In genomic region chr6:14964486-14964885, GRCh38 we compare ENCODE assay signal across 16 cellular contexts.
DNase-seq lines count a peak whose midpoint lies in the region; ATAC-seq and TF ChIP-seq lines count a peak whose summit lies in the region.
"Had no signal": no experiment of that assay in that cellular context is flagged by ENCODE, and none has a peak within 500 bp of the region (broad histone marks: within the 10 kb centered on the region; RNA-seq: fewer than 3 reads in every experiment).

No MANE protein-coding gene starts in this region.

- H3K9me3 Mint-ChIP-seq in WTC11: peaks cover 7% of the 10 kb centered on the region
- no peaks in the 10 kb centered on the region for H3K9me3 Mint-ChIP-seq in effector memory CD8-positive, alpha-beta T cell
- H3K9me3 Mint-ChIP-seq: CD4-positive, alpha-beta T cell had no signal

- peaks cover 40% of the 10 kb centered on the region for H3K4me1 Mint-ChIP-seq in WTC11
- H3K4me1 Mint-ChIP-seq in effector memory CD8-positive, alpha-beta T cell (ENCODE audit: low read depth in 2 of 2): no peaks in the 10 kb centered on the region
- H3K4me1 Mint-ChIP-seq: B cell had no signal

- POLR2A ChIA-PET in WTC11 (lab: Charles Lee): no interaction called here

- H3K36me3 ChIP-seq in H7 (replicated peaks; ENCODE audit: control insufficient read depth, insufficient read depth, low read length): no peaks in the 10 kb centered on the region; the same call in none of the 2 replicates

- peak overlapping the region; percentile 76; the same call in 1 of the 2 replicates for H3K27ac Mint-ChIP-seq in WTC11
- no peak overlapping the region for H3K27ac Mint-ChIP-seq in effector memory CD8-positive, alpha-beta T cell
- H3K27ac Mint-ChIP-seq: B cell; CD4-positive, alpha-beta T cell had no signal

- H3K4me3 Mint-ChIP-seq in WTC11: no peak overlapping the region
- no peak overlapping the region for H3K4me3 Mint-ChIP-seq in effector memory CD8-positive, alpha-beta T cell
- H3K4me3 Mint-ChIP-seq: B cell; CD4-positive, alpha-beta T cell had no signal

- peaks cover 15% of the 10 kb centered on the region for H3K36me3 Mint-ChIP-seq in WTC11
- H3K36me3 Mint-ChIP-seq in effector memory CD8-positive, alpha-beta T cell (ENCODE audit: insufficient read depth): no peaks in the 10 kb centered on the region

- H3K27me3 Mint-ChIP-seq in WTC11 (ENCODE audit: low read depth): no peaks in the 10 kb centered on the region
- peaks cover 0 to 10% of the 10 kb centered on the region in 2 donors for H3K27me3 Mint-ChIP-seq in effector memory CD8-positive, alpha-beta T cell
- H3K27me3 Mint-ChIP-seq: CD4-positive, alpha-beta T cell had no signal

- CTCF ChIA-PET in WTC11 (lab: Charles Lee): no interaction called here

- H3K4me3 ChIP-seq in H7 (ENCODE audit: insufficient read depth, low read depth, low read length): no peak overlapping the region

- TF ChIP-seq CTCF in WTC11 (IDR thresholded peaks at IDR 0.05): no peak

- no peaks in the 10 kb centered on the region for H3K27me3 ChIP-seq in H7 (ENCODE audit: control insufficient read depth, insufficient read depth, low read length)

- DNase-seq in ELF-1 (ENCODE audit: low read depth, low spot score): peak; percentile 25
- peak; percentile 41 for DNase-seq in H7
- DNase-seq in WTC11 (ENCODE audit: low spot score): peak; percentile 23
- peak; percentile 36 for DNase-seq in iPS-NIHi7 (ENCODE audit: extremely low spot score)
- no peak for DNase-seq in effector memory CD8-positive, alpha-beta T cell
- no peak for DNase-seq in activated CD4-positive, alpha-beta T cell treated with anti-CD3 and anti-CD28 coated beads, Interleukin-2, amount 50 U/mL, for 4 hours
- no peak for DNase-seq in NCI-H2029 treated with DMSO at 0.1 percent for 48 hours (lab: John Stamatoyannopoulos, UW)
- DNase-seq: Calu3; CD4-positive, alpha-beta T cell; DMS79 treated with DMSO at 0.1 percent for 48 hours; GF-D8; GOT3; NCI-H1417 treated with DMSO at 0.1 percent for 48 hours; NCI-H2107 had no signal

- ATAC-seq in WTC11 (peak; percentile 20; the same call in 1 of the 2 replicates), GM21825 (IDR thresholded peaks at IDR 0.05; ENCODE audit: unreplicated experiment) (no peak)
- no peak for ATAC-seq in effector memory CD8-positive, alpha-beta T cell (replicated peaks)

TF ChIP-seq in WTC11, 78 proteins besides CTCF, POLR2A, EP300 and RAD21:
- TF ChIP-seq OVOL2 (CRISPR knock-in tag; IDR thresholded peaks at IDR 0.05; ENCODE audit: borderline replicate concordance): no peak
- no peak for TF ChIP-seq ZNF425 (CRISPR knock-in tag; conservative IDR thresholded peaks at IDR 0.05)
- TF ChIP-seq AR (CRISPR knock-in tag; IDR thresholded peaks at IDR 0.05): no peak
- no peak for TF ChIP-seq JAZF1 (CRISPR knock-in tag; IDR thresholded peaks at IDR 0.05)
- no peak for TF ChIP-seq SMAD4 (CRISPR knock-in tag; IDR thresholded peaks at IDR 0.05)
- TF ChIP-seq GTF2I (CRISPR knock-in tag; conservative IDR thresholded peaks at IDR 0.05): no peak
- no peak for TF ChIP-seq ETV6 (CRISPR knock-in tag; IDR thresholded peaks at IDR 0.05)
- TF ChIP-seq TCF7 (CRISPR knock-in tag; IDR thresholded peaks at IDR 0.05; ENCODE audit: low read depth): no peak
- no peak for TF ChIP-seq TP53 (CRISPR knock-in tag; IDR thresholded peaks at IDR 0.05)

Comparison
In these comparisons a context has a peak if more than half of its experiments do, and no peak if none do; other contexts are left out.
1. DNase-seq: peak in ELF-1 (single experiment), H7 (single experiment), WTC11 (single experiment) and iPS-NIHi7 (single experiment); none in effector memory CD8-positive, alpha-beta T cell (0 of 3), activated CD4-positive, alpha-beta T cell treated with anti-CD3 and anti-CD28 coated beads, Interleukin-2, amount 50 U/mL, for 4 hours (0 of 2) and NCI-H2029 treated with DMSO at 0.1 percent for 48 hours (single experiment).